ENCODE assay signal across 11 cellular contexts in genomic region chr21:45357436-45358260, GRCh38. TPM values are rescaled to one million over a fixed set of nuclear protein-coding genes. Genes with fewer than 3 reads are reported as not detected.
DNase-seq lines count a peak whose midpoint lies in the region; ATAC-seq and TF ChIP-seq lines count a peak whose summit lies in the region.
"Had no signal": no experiment of that assay in that cellular context is flagged by ENCODE, and none has a peak within 500 bp of the region (broad histone marks: within the 10 kb centered on the region; RNA-seq: fewer than 3 reads in every experiment).

No MANE protein-coding gene starts in this region.

- no peak for DNase-seq in Panc1 (ENCODE audit: low read depth, low spot score)
- peak; percentile 59 for DNase-seq in fibroblast of gingiva (ENCODE audit: low read depth)
- DNase-seq in mesothelial cell of epicardium (ENCODE audit: low spot score in 2 of 2, unreplicated experiment in 2 of 2) = no peak
- peak; percentile 67 for DNase-seq in testis
- DNase-seq in DMS79 (lab: John Stamatoyannopoulos, UW) = no peak
- DNase-seq in stimulated activated naive CD8-positive, alpha-beta T cell treated with anti-CD3 and anti-CD28 coated beads, Interleukin-15, amount 100 ng/mL, for 72 hours = no peak
- DNase-seq in hippocampal formation (lab: John Stamatoyannopoulos, UW) = no peak
- DNase-seq: DMS153, MG63, naive B cell had no signal

- no peaks in the 10 kb centered on the region for H3K9me3 ChIP-seq in Panc1 (ENCODE audit: control insufficient read depth, insufficient read depth, low read depth, low read length)
- H3K9me3 ChIP-seq in testis = no peaks in the 10 kb centered on the region
- H3K9me3 ChIP-seq: MG63 had no signal

- CTCF ChIA-PET in Panc1 (lab: Charles Lee) = no interaction called here

- in situ Hi-C loops in Panc1 (cut with HindIII; ENCODE audit: low pct_unique_long_range_greater_than_20kb, low sequenced_read_pairs) = no loop called here

- H3K36me3 ChIP-seq in Panc1 (ENCODE audit: control insufficient read depth, insufficient read depth, low read length) = no peaks in the 10 kb centered on the region
- H3K36me3 ChIP-seq in testis (ENCODE audit: low read depth, missing control alignments) = no peaks in the 10 kb centered on the region
- H3K36me3 ChIP-seq: MG63 had no signal

- no peak overlapping the region for H3K4me3 ChIP-seq in Panc1 (ENCODE audit: low read depth in 2 of 2, low read length in 2 of 2)
- H3K4me3 ChIP-seq in testis = no peak overlapping the region
- H3K4me3 ChIP-seq: MG63 had no signal

- no peak overlapping the region for H3K4me3 Mint-ChIP-seq in mesothelial cell of epicardium
- no peak overlapping the region for H3K4me3 Mint-ChIP-seq in stimulated activated naive CD8-positive, alpha-beta T cell treated with anti-CD3 and anti-CD28 coated beads, Interleukin-15, amount 100 ng/mL, for 72 hours
- H3K4me3 Mint-ChIP-seq: naive B cell had no signal

- POLR2A ChIA-PET in Panc1 (lab: Charles Lee) = no interaction called here

- peak overlapping the region; percentile 66; the same call in 1 of the 2 replicates for H3K27ac ChIP-seq in Panc1 (ENCODE audit: low read length)
- peak overlapping the region; percentile 81 to 91 for H3K27ac ChIP-seq in testis

- no peak for TF ChIP-seq POLR2A in testis (IDR thresholded peaks at IDR 0.05)

- no peaks in the 10 kb centered on the region for H3K36me3 Mint-ChIP-seq in mesothelial cell of epicardium
- H3K36me3 Mint-ChIP-seq: naive B cell had no signal

- intact Hi-C loops in Panc1 (cut with micrococcal nuclease; ENCODE audit: unreplicated experiment) = no loop called here
- intact Hi-C loops in testis (cut with DNase I; ENCODE audit: low total_unique reads) = no loop called here

- H3K4me1 ChIP-seq in Panc1 (ENCODE audit: control insufficient read depth, insufficient read depth, low read length) (peaks cover 40% of the 10 kb centered on the region), testis (no peaks in the 10 kb centered on the region)

- peaks cover 6% of the 10 kb centered on the region for H3K27me3 Mint-ChIP-seq in mesothelial cell of epicardium (ENCODE audit: low read depth)
- H3K27me3 Mint-ChIP-seq in stimulated activated naive CD8-positive, alpha-beta T cell treated with anti-CD3 and anti-CD28 coated beads, Interleukin-15, amount 100 ng/mL, for 72 hours = peaks cover 57% of the 10 kb centered on the region

- no TSS peak for BruUV-seq in Panc1 (replicated peaks; lab: Mats Ljungman, UMichigan)

- no peak for ATAC-seq in Panc1
- ATAC-seq in GM19452 (IDR thresholded peaks at IDR 0.05; ENCODE audit: unreplicated experiment) = no peak
- ATAC-seq in stimulated activated naive CD8-positive, alpha-beta T cell treated with anti-CD3 and anti-CD28 coated beads, Interleukin-15, amount 100 ng/mL, for 72 hours = no peak

- peaks cover 66% of the 10 kb centered on the region for H3K4me1 Mint-ChIP-seq in mesothelial cell of epicardium
- peaks cover 15% of the 10 kb centered on the region for H3K4me1 Mint-ChIP-seq in stimulated activated naive CD8-positive, alpha-beta T cell treated with anti-CD3 and anti-CD28 coated beads, Interleukin-15, amount 100 ng/mL, for 72 hours

- no peaks in the 10 kb centered on the region for H3K9me3 Mint-ChIP-seq in mesothelial cell of epicardium
- no peaks in the 10 kb centered on the region for H3K9me3 Mint-ChIP-seq in stimulated activated naive CD8-positive, alpha-beta T cell treated with anti-CD3 and anti-CD28 coated beads, Interleukin-15, amount 100 ng/mL, for 72 hours

- no peak; the same call in 1 of the 2 replicates for TF ChIP-seq CTCF in Panc1 (IDR thresholded peaks at IDR 0.05)
- TF ChIP-seq CTCF in mesothelial cell of epicardium (IDR thresholded peaks at IDR 0.05; ENCODE audit: unreplicated experiment) = peak; percentile 26
- no peak for TF ChIP-seq CTCF in testis (IDR thresholded peaks at IDR 0.05)

- 63 to 65% methylated on average over 26 to 41 of the region's 41 CpGs for WGBS in testis, 2 donors

- H3K27ac Mint-ChIP-seq in mesothelial cell of epicardium = peak overlapping the region; percentile 64
- H3K27ac Mint-ChIP-seq in stimulated activated naive CD8-positive, alpha-beta T cell treated with anti-CD3 and anti-CD28 coated beads, Interleukin-15, amount 100 ng/mL, for 72 hours = no peak overlapping the region
- H3K27ac Mint-ChIP-seq: naive B cell had no signal

- no peaks in the 10 kb centered on the region for H3K27me3 ChIP-seq in Panc1 (ENCODE audit: control insufficient read depth, insufficient read depth, low read length)
- H3K27me3 ChIP-seq in testis = no peaks in the 10 kb centered on the region
- H3K27me3 ChIP-seq: MG63 had no signal

RNA-seq across cellular contexts. Expression of gene COL18A1, which starts 47.3 kb away (rescaled TPM):
- total RNA-seq in Panc1 (2021; ENCODE audit: unreplicated experiment) (676 TPM), mesothelial cell of epicardium (302 to 315 TPM (median 305 TPM) in 3 replicates), testis (100 to 1,000 TPM; 111 to 165 TPM)
- 1,186 TPM for polyA plus RNA-seq in Panc1 (2012; ENCODE audit: insufficient read length)
- 53.2 TPM for polyA plus RNA-seq in testis (ENCODE audit: insufficient read depth, low read depth, low replicate concordance)

Comparison
In these comparisons a context has a peak if more than half of its experiments do, and no peak if none do; other contexts are left out.
1. DNase-seq: peak in fibroblast of gingiva (single experiment) and testis (single experiment); none in Panc1 (single experiment), mesothelial cell of epicardium (0 of 2), DMS79 (single experiment), stimulated activated naive CD8-positive, alpha-beta T cell treated with anti-CD3 and anti-CD28 coated beads, Interleukin-15, amount 100 ng/mL, for 72 hours (0 of 2) and hippocampal formation (0 of 2).